In genomic region chr21:29271927-29272333, GRCh38 we compare ENCODE assay signal across 1 cellular context.
TF ChIP-seq lines count a peak whose summit lies in the region.

No MANE protein-coding gene starts in this region.

TF ChIP-seq in HepG2, 621 proteins besides CTCF, POLR2A, EP300 and RAD21 (continued from another document and continues in another):
- TF ChIP-seq, protein P1, sequence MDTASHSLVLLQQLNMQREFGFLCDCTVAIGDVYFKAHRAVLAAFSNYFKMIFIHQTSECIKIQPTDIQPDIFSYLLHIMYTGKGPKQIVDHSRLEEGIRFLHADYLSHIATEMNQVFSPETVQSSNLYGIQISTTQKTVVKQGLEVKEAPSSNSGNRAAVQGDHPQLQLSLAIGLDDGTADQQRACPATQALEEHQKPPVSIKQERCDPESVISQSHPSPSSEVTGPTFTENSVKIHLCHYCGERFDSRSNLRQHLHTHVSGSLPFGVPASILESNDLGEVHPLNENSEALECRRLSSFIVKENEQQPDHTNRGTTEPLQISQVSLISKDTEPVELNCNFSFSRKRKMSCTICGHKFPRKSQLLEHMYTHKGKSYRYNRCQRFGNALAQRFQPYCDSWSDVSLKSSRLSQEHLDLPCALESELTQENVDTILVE (CRISPR knock-in tag; IDR thresholded peaks at IDR 0.05) = no peak
- TF ChIP-seq NCOR1 (IDR thresholded peaks at IDR 0.05; ENCODE audit: borderline replicate concordance, low read length) (0 out of 2 replicates have a peak, but pooled peaks have one; percentile 38), NR2C2 (CRISPR knock-in tag; IDR thresholded peaks at IDR 0.05; ENCODE audit: borderline replicate concordance) (peak; percentile 79), ZNF782 (CRISPR knock-in tag; IDR thresholded peaks at IDR 0.05; ENCODE audit: borderline replicate concordance) (no peak), NPAS2 (CRISPR knock-in tag; IDR thresholded peaks at IDR 0.05; ENCODE audit: borderline replicate concordance) (no peak), FOXJ3 (CRISPR knock-in tag; IDR thresholded peaks at IDR 0.05; ENCODE audit: borderline replicate concordance) (no peak), ZNF670 (CRISPR knock-in tag; IDR thresholded peaks at IDR 0.05; ENCODE audit: borderline replicate concordance) (no peak), ZNF34 (CRISPR knock-in tag; IDR thresholded peaks at IDR 0.05; ENCODE audit: borderline replicate concordance) (no peak), ZNF496 (CRISPR knock-in tag; IDR thresholded peaks at IDR 0.05; ENCODE audit: insufficient replicate concordance) (no peak), SNAI1 (CRISPR knock-in tag; IDR thresholded peaks at IDR 0.05; ENCODE audit: borderline replicate concordance) (no peak), POLR2AphosphoS2 (IDR thresholded peaks at IDR 0.05; ENCODE audit: low read depth, low read length) (no peak), MIXL1 (CRISPR knock-in tag; IDR thresholded peaks at IDR 0.05) (peak; percentile 20; the same call in 1 of the 2 replicates), ZNF547 (CRISPR knock-in tag; IDR thresholded peaks at IDR 0.05) (no peak), SRSF9 (IDR thresholded peaks at IDR 0.05; ENCODE audit: borderline replicate concordance, insufficient read depth, low read depth, low read length, poor library complexity, severe bottlenecking) (no peak), FOXP1 (IDR thresholded peaks at IDR 0.05) (no peak), FOXP1 (CRISPR knock-in tag; IDR thresholded peaks at IDR 0.05) (no peak), ZNF691 (CRISPR knock-in tag; IDR thresholded peaks at IDR 0.05; ENCODE audit: borderline replicate concordance, low read depth) (no peak), EEA1 (CRISPR knock-in tag; IDR thresholded peaks at IDR 0.05; ENCODE audit: borderline replicate concordance) (no peak), FLYWCH1 (CRISPR knock-in tag; IDR thresholded peaks at IDR 0.05) (no peak), HNF4A (CRISPR knock-in tag; IDR thresholded peaks at IDR 0.05) (peak; percentile 81), ZNF136 (CRISPR knock-in tag; IDR thresholded peaks at IDR 0.05; ENCODE audit: low read depth) (no peak), GABPB1 (CRISPR knock-in tag; IDR thresholded peaks at IDR 0.05) (no peak), DPF2 (CRISPR knock-in tag; IDR thresholded peaks at IDR 0.05; ENCODE audit: borderline replicate concordance, low read depth) (no peak), ZMYM4 (CRISPR knock-in tag; IDR thresholded peaks at IDR 0.05) (peak; percentile 97), REPIN1 (CRISPR knock-in tag; IDR thresholded peaks at IDR 0.05; ENCODE audit: borderline replicate concordance, low read depth) (0 out of 2 replicates have a peak, but pooled peaks have one; percentile 20), ZNF644 (CRISPR knock-in tag; IDR thresholded peaks at IDR 0.05; ENCODE audit: low read depth) (0 out of 2 replicates have a peak, but pooled peaks have one; percentile 13), ARNT (IDR thresholded peaks at IDR 0.05) (no peak), ZSCAN21 (CRISPR knock-in tag; IDR thresholded peaks at IDR 0.05; ENCODE audit: borderline replicate concordance) (no peak), USF2 (IDR thresholded peaks at IDR 0.05; ENCODE audit: low read depth, low read length) (peak; percentile 91), USF2 (CRISPR knock-in tag; IDR thresholded peaks at IDR 0.05; ENCODE audit: borderline replicate concordance) (peak; percentile 92; the same call in 1 of the 2 replicates), ZNF230 (CRISPR knock-in tag; IDR thresholded peaks at IDR 0.05) (no peak), STAT6 (CRISPR knock-in tag; IDR thresholded peaks at IDR 0.05; ENCODE audit: borderline replicate concordance) (no peak), TSC22D2 (CRISPR knock-in tag; IDR thresholded peaks at IDR 0.05; ENCODE audit: borderline replicate concordance) (no peak), ZNF510 (CRISPR knock-in tag; IDR thresholded peaks at IDR 0.05; ENCODE audit: low read depth) (no peak), KAT7 (CRISPR knock-in tag; IDR thresholded peaks at IDR 0.05; ENCODE audit: borderline replicate concordance) (no peak), ZNF605 (CRISPR knock-in tag; IDR thresholded peaks at IDR 0.05) (no peak), ZNF552 (CRISPR knock-in tag; IDR thresholded peaks at IDR 0.05; ENCODE audit: borderline replicate concordance) (no peak), SP2 (CRISPR knock-in tag; IDR thresholded peaks at IDR 0.05) (no peak), ZNF318 (CRISPR knock-in tag; IDR thresholded peaks at IDR 0.05) (no peak), ZNF253 (CRISPR knock-in tag; IDR thresholded peaks at IDR 0.05; ENCODE audit: borderline replicate concordance) (no peak), KDM5B (CRISPR knock-in tag; IDR thresholded peaks at IDR 0.05; ENCODE audit: borderline replicate concordance) (no peak), ZNF143 (CRISPR knock-in tag; IDR thresholded peaks at IDR 0.05) (no peak)
- TF ChIP-seq, protein P2, sequence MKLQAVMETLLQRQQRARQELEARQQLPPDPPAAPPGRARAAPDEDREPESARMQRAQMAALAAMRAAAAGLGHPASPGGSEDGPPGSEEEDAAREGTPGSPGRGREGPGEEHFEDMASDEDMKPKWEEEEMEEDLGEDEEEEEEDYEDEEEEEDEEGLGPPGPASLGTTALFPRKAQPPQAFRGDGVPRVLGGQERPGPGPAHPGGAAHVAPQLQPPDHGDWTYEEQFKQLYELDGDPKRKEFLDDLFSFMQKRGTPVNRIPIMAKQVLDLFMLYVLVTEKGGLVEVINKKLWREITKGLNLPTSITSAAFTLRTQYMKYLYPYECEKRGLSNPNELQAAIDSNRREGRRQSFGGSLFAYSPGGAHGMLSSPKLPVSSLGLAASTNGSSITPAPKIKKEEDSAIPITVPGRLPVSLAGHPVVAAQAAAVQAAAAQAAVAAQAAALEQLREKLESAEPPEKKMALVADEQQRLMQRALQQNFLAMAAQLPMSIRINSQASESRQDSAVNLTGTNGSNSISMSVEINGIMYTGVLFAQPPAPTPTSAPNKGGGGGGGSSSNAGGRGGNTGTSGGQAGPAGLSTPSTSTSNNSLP (IDR thresholded peaks at IDR 0.05; ENCODE audit: low read depth, low read length) = no peak
- TF ChIP-seq, protein P3, sequence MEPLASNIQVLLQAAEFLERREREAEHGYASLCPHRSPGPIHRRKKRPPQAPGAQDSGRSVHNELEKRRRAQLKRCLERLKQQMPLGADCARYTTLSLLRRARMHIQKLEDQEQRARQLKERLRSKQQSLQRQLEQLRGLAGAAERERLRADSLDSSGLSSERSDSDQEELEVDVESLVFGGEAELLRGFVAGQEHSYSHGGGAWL (CRISPR knock-in tag; IDR thresholded peaks at IDR 0.05) = no peak
- TF ChIP-seq, protein P4, sequence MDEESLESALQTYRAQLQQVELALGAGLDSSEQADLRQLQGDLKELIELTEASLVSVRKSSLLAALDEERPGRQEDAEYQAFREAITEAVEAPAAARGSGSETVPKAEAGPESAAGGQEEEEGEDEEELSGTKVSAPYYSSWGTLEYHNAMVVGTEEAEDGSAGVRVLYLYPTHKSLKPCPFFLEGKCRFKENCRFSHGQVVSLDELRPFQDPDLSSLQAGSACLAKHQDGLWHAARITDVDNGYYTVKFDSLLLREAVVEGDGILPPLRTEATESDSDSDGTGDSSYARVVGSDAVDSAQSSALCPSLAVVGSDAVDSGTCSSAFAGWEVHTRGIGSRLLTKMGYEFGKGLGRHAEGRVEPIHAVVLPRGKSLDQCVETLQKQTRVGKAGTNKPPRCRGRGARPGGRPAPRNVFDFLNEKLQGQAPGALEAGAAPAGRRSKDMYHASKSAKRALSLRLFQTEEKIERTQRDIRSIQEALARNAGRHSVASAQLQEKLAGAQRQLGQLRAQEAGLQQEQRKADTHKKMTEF (CRISPR knock-in tag; IDR thresholded peaks at IDR 0.05) = peak; percentile 35; the same call in 1 of the 2 replicates
- TF ChIP-seq, protein P5, sequence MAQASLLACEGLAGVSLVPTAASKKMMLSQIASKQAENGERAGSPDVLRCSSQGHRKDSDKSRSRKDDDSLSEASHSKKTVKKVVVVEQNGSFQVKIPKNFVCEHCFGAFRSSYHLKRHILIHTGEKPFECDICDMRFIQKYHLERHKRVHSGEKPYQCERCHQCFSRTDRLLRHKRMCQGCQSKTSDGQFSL (CRISPR knock-in tag; IDR thresholded peaks at IDR 0.05) = no peak
